ENCODE assay signal across 23 cellular contexts in genomic region chr10:5905854-5906507, GRCh38. TPM values are rescaled to one million over a fixed set of nuclear protein-coding genes. Genes with fewer than 3 reads are reported as not detected.
A peak's percentile ranks its signal among the peaks of the same experiment; 100 is the strongest.
DNase-seq lines count a peak whose midpoint lies in the region; ATAC-seq and TF ChIP-seq lines count a peak whose summit lies in the region.
"Had no signal": no experiment of that assay in that cellular context is flagged by ENCODE, and none has a peak within 500 bp of the region (broad histone marks: within the 10 kb centered on the region; RNA-seq: fewer than 3 reads in every experiment).

No MANE protein-coding gene starts in this region.

- no peak for TF ChIP-seq EP300 in stomach (IDR thresholded peaks at IDR 0.05)

- no peak overlapping the region for H3K4me3 Mint-ChIP-seq in T-helper 2 cell treated with Interferon-gamma antibody and Interleukin-4, amounts not matched to agents 5 μg/mL and 100 μg/mL, for 36 hours
- no peak overlapping the region for H3K4me3 Mint-ChIP-seq in activated T-helper 2 cell treated with anti-CD3 and anti-CD28 coated beads, Interferon-gamma antibody, Interleukin-2, Interleukin-4, amounts not matched to agents 10 μg/mL and 5 μg/mL and 100 μg/mL, durations not matched to agents 14 hours and 24 hours and 36 hours (ENCODE audit: low read depth)

- H3K36me3 ChIP-seq in right lobe of liver (peaks cover 3 to 24% (median 15%) of the 10 kb centered on the region in 4 donors), stomach (peaks cover 24 to 62% (median 56%) of the 10 kb centered on the region in 4 donors)

- H3K27ac ChIP-seq in foreskin keratinocyte = peak overlapping the region; percentile 36
- H3K27ac ChIP-seq in right lobe of liver = no peak overlapping the region
- peak overlapping the region in 4 of 5 donors; percentile 6 to 58 (median 29) for H3K27ac ChIP-seq in stomach
- H3K27ac ChIP-seq: C4-2B, GM23248, parathyroid adenoma, thoracic aorta had no signal

- no peak for TF ChIP-seq CTCF in foreskin keratinocyte (conservative IDR thresholded peaks at IDR 0.05)
- TF ChIP-seq CTCF in right lobe of liver (IDR thresholded peaks at IDR 0.05) = no peak
- TF ChIP-seq CTCF in stomach (IDR thresholded peaks at IDR 0.05) = no peak

- H3K4me3 ChIP-seq in right lobe of liver (no peak overlapping the region), stomach (no peak overlapping the region)
- H3K4me3 ChIP-seq: GM23248, thoracic aorta had no signal

- H3K9me3 ChIP-seq in right lobe of liver = no peaks in the 10 kb centered on the region
- no peaks in the 10 kb centered on the region for H3K9me3 ChIP-seq in stomach
- H3K9me3 ChIP-seq: thoracic aorta had no signal

- H3K27ac Mint-ChIP-seq in T-helper 2 cell treated with Interferon-gamma antibody and Interleukin-4, amounts not matched to agents 5 μg/mL and 100 μg/mL, for 36 hours = peak overlapping the region; percentile 35
- no peak overlapping the region for H3K27ac Mint-ChIP-seq in activated T-helper 2 cell treated with anti-CD3 and anti-CD28 coated beads, Interferon-gamma antibody, Interleukin-2, Interleukin-4, amounts not matched to agents 10 μg/mL and 5 μg/mL and 100 μg/mL, durations not matched to agents 14 hours and 24 hours and 36 hours

- WGBS in right lobe of liver (ENCODE audit: insufficient coverage, low coverage, low lambda C conversion rate, missing lambda C conversion rate) = 32% methylated on average over 3 of the region's 13 CpGs
- 48 to 81% (median 78%) methylated on average over 13 of the region's 13 CpGs for WGBS in stomach, 5 donors

- H3K36me3 Mint-ChIP-seq in T-helper 2 cell treated with Interferon-gamma antibody and Interleukin-4, amounts not matched to agents 5 μg/mL and 100 μg/mL, for 36 hours (ENCODE audit: low read depth) = peaks cover 51% of the 10 kb centered on the region
- H3K36me3 Mint-ChIP-seq in activated T-helper 2 cell treated with anti-CD3 and anti-CD28 coated beads, Interferon-gamma antibody, Interleukin-2, Interleukin-4, amounts not matched to agents 10 μg/mL and 5 μg/mL and 100 μg/mL, durations not matched to agents 14 hours and 24 hours and 36 hours (ENCODE audit: low read depth) = peaks cover 58% of the 10 kb centered on the region

- TF ChIP-seq POLR2A in right lobe of liver (IDR thresholded peaks at IDR 0.05) (no peak), stomach (IDR thresholded peaks at IDR 0.05) (no peak)

- no peaks in the 10 kb centered on the region for H3K27me3 ChIP-seq in foreskin keratinocyte
- no peaks in the 10 kb centered on the region for H3K27me3 ChIP-seq in right lobe of liver
- H3K27me3 ChIP-seq in stomach = no peaks in the 10 kb centered on the region

- DNase-seq in T-helper 2 cell treated with Interferon-gamma antibody and Interleukin-4, amounts not matched to agents 5 μg/mL and 100 μg/mL, for 36 hours (ENCODE audit: low spot score) = no peak
- DNase-seq in T-helper 2 cell (no peak), foreskin keratinocyte (no peak), right lobe of liver (peak in 1 of 3 donors; percentile 29), stomach (peak; percentile 28), occipital lobe (lab: John Stamatoyannopoulos, UW) (no peak)
- DNase-seq in activated T-helper 2 cell treated with anti-CD3 and anti-CD28 coated beads, Interferon-gamma antibody, Interleukin-2, Interleukin-4, amounts not matched to agents 10 μg/mL and 5 μg/mL and 100 μg/mL, durations not matched to agents 14 hours and 24 hours and 36 hours (ENCODE audit: low spot score) = no peak
- DNase-seq: 8988T; activated gamma-delta T cell treated with Interleukin-2 at 50 U/mL for 16 hours; amygdala; DMS79; naive B cell; NCI-H1417 treated with DMSO at 0.1 percent for 48 hours; NCI-H2171; NCI-H774; stimulated activated CD8-positive, alpha-beta memory T cell treated with anti-CD3 and anti-CD28 coated beads, Interleukin-4, amount 100 ng/mL, for 48 hours; T1000 had no signal

- H3K4me1 ChIP-seq in foreskin keratinocyte = peaks cover 15% of the 10 kb centered on the region
- H3K4me1 ChIP-seq in right lobe of liver = peaks cover 0 to 5% (median 0%) of the 10 kb centered on the region in 4 donors
- peaks cover 0 to 18% (median 8%) of the 10 kb centered on the region in 4 donors for H3K4me1 ChIP-seq in stomach
- H3K4me1 ChIP-seq: parathyroid adenoma had no signal

- intact Hi-C loops in right lobe of liver (cut with DNase I) = no loop called here
- intact Hi-C loops in stomach (cut with DNase I; ENCODE audit: low total_unique reads) = no loop called here
- intact Hi-C loops in activated T-helper 2 cell treated with anti-CD3 and anti-CD28 coated beads, Interferon-gamma antibody, Interleukin-2, Interleukin-4, amounts not matched to agents 10 μg/mL and 5 μg/mL and 100 μg/mL, durations not matched to agents 14 hours and 24 hours and 36 hours (cut with micrococcal nuclease) = no loop called here

- H3K4me1 Mint-ChIP-seq in T-helper 2 cell treated with Interferon-gamma antibody and Interleukin-4, amounts not matched to agents 5 μg/mL and 100 μg/mL, for 36 hours (ENCODE audit: low read depth) = peaks cover 21% of the 10 kb centered on the region
- H3K4me1 Mint-ChIP-seq in activated T-helper 2 cell treated with anti-CD3 and anti-CD28 coated beads, Interferon-gamma antibody, Interleukin-2, Interleukin-4, amounts not matched to agents 10 μg/mL and 5 μg/mL and 100 μg/mL, durations not matched to agents 14 hours and 24 hours and 36 hours (ENCODE audit: low read depth) = peaks cover 18% of the 10 kb centered on the region

- ATAC-seq in foreskin keratinocyte (no peak), right lobe of liver (peak; percentile 66 to 86 (median 76)), GM21360 (IDR thresholded peaks at IDR 0.05; ENCODE audit: unreplicated experiment) (no peak)
- ATAC-seq: activated CD4-positive, CD25-positive, alpha-beta regulatory T cell treated with anti-CD3 and anti-CD28 coated beads, Interleukin-2, amount 50 U/mL, for 24 hours had no signal

- no peaks in the 10 kb centered on the region for H3K27me3 Mint-ChIP-seq in T-helper 2 cell treated with Interferon-gamma antibody and Interleukin-4, amounts not matched to agents 5 μg/mL and 100 μg/mL, for 36 hours (ENCODE audit: low read depth)
- H3K27me3 Mint-ChIP-seq in activated T-helper 2 cell treated with anti-CD3 and anti-CD28 coated beads, Interferon-gamma antibody, Interleukin-2, Interleukin-4, amounts not matched to agents 10 μg/mL and 5 μg/mL and 100 μg/mL, durations not matched to agents 14 hours and 24 hours and 36 hours (ENCODE audit: low read depth) = no peaks in the 10 kb centered on the region
- H3K27me3 Mint-ChIP-seq: naive B cell had no signal

- no peaks in the 10 kb centered on the region for H3K9me3 Mint-ChIP-seq in T-helper 2 cell treated with Interferon-gamma antibody and Interleukin-4, amounts not matched to agents 5 μg/mL and 100 μg/mL, for 36 hours
- H3K9me3 Mint-ChIP-seq in activated T-helper 2 cell treated with anti-CD3 and anti-CD28 coated beads, Interferon-gamma antibody, Interleukin-2, Interleukin-4, amounts not matched to agents 10 μg/mL and 5 μg/mL and 100 μg/mL, durations not matched to agents 14 hours and 24 hours and 36 hours = no peaks in the 10 kb centered on the region

RNA-seq across cellular contexts. Expression of gene FBH1, which starts 15.9 kb away (rescaled TPM):
- total RNA-seq in foreskin keratinocyte (62.0 and 64.7 TPM in 2 replicates), right lobe of liver (10 to 100 TPM; 30.8 to 38.6 (median 35.8) TPM), stomach (100 to 1,000 TPM in 3 of 5 donors, 10 to 100 TPM in 2; 42.6 to 192 (median 110) TPM), occipital lobe (39.8 TPM)
- polyA plus RNA-seq in foreskin keratinocyte (55.0 and 57.4 TPM in 2 replicates), stomach (10 to 100 TPM; 38.4 to 51.4 (median 40.3) TPM)
- 57.2 and 58.0 TPM in 2 replicates for total RNA-seq in activated T-helper 2 cell treated with anti-CD3 and anti-CD28 coated beads, Interferon-gamma antibody, Interleukin-2, Interleukin-4, amounts not matched to agents 10 μg/mL and 5 μg/mL and 100 μg/mL, durations not matched to agents 14 hours and 24 hours and 36 hours

RNA-seq across cellular contexts. Expression of gene ANKRD16, which starts 16.3 kb away (rescaled TPM):
- total RNA-seq in foreskin keratinocyte (5.2 and 5.7 TPM in 2 replicates), right lobe of liver (1 to 10 TPM; 1.8 to 6.1 (median 4.1) TPM), stomach (100 to 1,000 TPM in 2 of 5 donors, 1 to 10 TPM in 3; 2.2 to 233 (median 8.4) TPM), occipital lobe (10.5 TPM)
- polyA plus RNA-seq in foreskin keratinocyte (5.6 and 6.4 TPM in 2 replicates), stomach (1 to 10 TPM; 5.1 to 8.7 (median 7.0) TPM)
- 10.4 and 11.6 TPM in 2 replicates for total RNA-seq in activated T-helper 2 cell treated with anti-CD3 and anti-CD28 coated beads, Interferon-gamma antibody, Interleukin-2, Interleukin-4, amounts not matched to agents 10 μg/mL and 5 μg/mL and 100 μg/mL, durations not matched to agents 14 hours and 24 hours and 36 hours

Comparison
In these comparisons a context has a peak if more than half of its experiments do, and no peak if none do; other contexts are left out.
1. ATAC-seq: peak in right lobe of liver (4 of 4); none in foreskin keratinocyte (single experiment) and GM21360 (single experiment).
2. H3K27ac ChIP-seq: peak in foreskin keratinocyte (single experiment) and stomach (4 of 5); none in right lobe of liver (0 of 3).